20 cellular contexts compared by ENCODE assay signal in the genomic region with DNA sequence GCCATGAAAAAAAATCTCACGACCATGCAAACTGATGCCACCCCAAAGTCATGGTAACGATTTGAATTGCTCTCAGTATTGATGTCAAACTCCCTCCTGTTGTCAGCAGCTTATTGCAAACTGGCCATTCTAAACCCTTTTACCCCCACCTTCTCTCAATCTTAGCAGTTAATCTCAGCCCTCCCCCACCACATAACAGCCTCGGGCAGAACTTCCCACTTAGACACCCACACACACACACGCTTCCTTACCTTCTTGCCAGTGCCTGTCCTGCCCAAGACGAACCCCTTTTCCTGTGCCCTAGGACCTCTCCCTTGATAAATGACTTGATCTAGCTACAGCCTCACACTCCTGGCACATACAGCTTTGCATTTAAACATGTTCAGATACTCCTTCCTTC. TPM values are rescaled to one million over a fixed set of nuclear protein-coding genes. Genes with fewer than 3 reads are reported as not detected.
DNase-seq lines count a peak whose midpoint lies in the region; TF ChIP-seq lines count a peak whose summit lies in the region.
"Had no signal": no experiment of that assay in that cellular context is flagged by ENCODE, and none has a peak within 500 bp of the region (broad histone marks: within the 10 kb centered on the region; RNA-seq: fewer than 3 reads in every experiment).

No MANE protein-coding gene starts in this region.

- TF ChIP-seq CTCF in H9 (conservative IDR thresholded peaks at IDR 0.05), result no peak
- no peak for TF ChIP-seq CTCF in WERI-Rb-1 (IDR thresholded peaks at IDR 0.05; ENCODE audit: low read depth, low read length)
- TF ChIP-seq CTCF in prostate gland (IDR thresholded peaks at IDR 0.05), result no peak

- H4K5ac ChIP-seq in H9 (ENCODE audit: insufficient read length, low read depth, low read length), result no peak overlapping the region

- no peaks in the 10 kb centered on the region for H3K79me2 ChIP-seq in H9 (ENCODE audit: insufficient read depth, low read length)

- H2AK5ac ChIP-seq in H9 (ENCODE audit: insufficient read length, low read length), result no peak overlapping the region

- H3K18ac ChIP-seq in H9 (ENCODE audit: insufficient read length, low read depth, low read length), result no peak overlapping the region

- no peak overlapping the region for H3K14ac ChIP-seq in H9 (ENCODE audit: insufficient read depth, low read length)

- DNase-seq in ELF-1 (ENCODE audit: low read depth, low spot score), result peak; percentile 16
- DNase-seq in H9, result no peak
- DNase-seq in WERI-Rb-1, result peak; percentile 52
- DNase-seq in left kidney (ENCODE audit: low read depth, low spot score), result peak; percentile 36
- DNase-seq in NCI-H187 treated with DMSO at 0.1 percent for 48 hours (lab: John Stamatoyannopoulos, UW), result no peak
- DNase-seq in GF-D8 (lab: John Stamatoyannopoulos, UW), result no peak
- DNase-seq in prostate gland (ENCODE audit: low spot score), result no peak
- DNase-seq: BE2C, EL, GOT3, MM.1S, NCI-H1048, NCI-H1417 treated with DMSO at 0.1 percent for 48 hours, NCI-H187, NCI-H226, NCI-H510A treated with DMSO at 0.1 percent for 48 hours, NCI-H774, OCI-M1, Right ventricle myocardium superior had no signal

- H3K27ac ChIP-seq in H9 (ENCODE audit: insufficient read length, low read depth, low read length) (no peak overlapping the region), WERI-Rb-1 (peak overlapping the region; percentile 21; the same call in 1 of the 2 replicates), prostate gland (no peak overlapping the region)

- H2BK120ac ChIP-seq in H9 (ENCODE audit: low read depth, low read length, poor library complexity, severe bottlenecking), result no peak overlapping the region

- no peak overlapping the region for H3T11ph ChIP-seq in H9 (ENCODE audit: low read length)

- H3K4me1 ChIP-seq in H9 (ENCODE audit: insufficient read depth, low read length) (no peaks in the 10 kb centered on the region; the same call in 1 of the 2 replicates), prostate gland (replicated peaks) (no peaks in the 10 kb centered on the region)
- H3K4me1 ChIP-seq: BE2C had no signal

- no peak for TF ChIP-seq POLR2A in prostate gland (IDR thresholded peaks at IDR 0.05)

- no peak overlapping the region for H3K9ac ChIP-seq in H9 (ENCODE audit: extremely low read depth, insufficient read length, low read length)

- WGBS in H9 (ENCODE audit: extremely low coverage, insufficient read length, low lambda C conversion rate), result no CpG with 5 or more reads among the region's 5 CpGs
- 21% methylated on average over 5 of the region's 5 CpGs for WGBS in prostate gland

- H3K4me3 ChIP-seq in WERI-Rb-1 (ENCODE audit: low read depth, low read length), result no peak overlapping the region
- H3K4me3 ChIP-seq in prostate gland, result no peak overlapping the region

- no peak overlapping the region for H2AFZ ChIP-seq in H9 (ENCODE audit: low read length)

- H3K4me2 ChIP-seq in H9 (ENCODE audit: insufficient read depth, insufficient read length, low read length), result no peak overlapping the region

- peaks cover 6 to 11% (median 6%) of the 10 kb centered on the region in 3 experiments; a peak in 6 of 7 replicates for H3K36me3 Mint-ChIP-seq in H9 (ENCODE audit: insufficient read depth in 1 of 3, low read depth in 3 of 3)

- H3K36me3 ChIP-seq in WERI-Rb-1 (no peaks in the 10 kb centered on the region), prostate gland (no peaks in the 10 kb centered on the region)

- no peak overlapping the region for H4K91ac ChIP-seq in H9 (ENCODE audit: insufficient read length, low read depth, low read length)

- H3K27me3 Mint-ChIP-seq in H9 (ENCODE audit: low read depth), result no peaks in the 10 kb centered on the region
- H3K27me3 Mint-ChIP-seq: IgD-negative memory B cell had no signal

- H3K56ac ChIP-seq in H9 (ENCODE audit: insufficient read length, low read depth, low read length), result no peak overlapping the region

- no peak overlapping the region for H3K4me3 Mint-ChIP-seq in H9
- H3K4me3 Mint-ChIP-seq: IgD-negative memory B cell had no signal

- H3K9me3 ChIP-seq in H9 (ENCODE audit: control insufficient read depth, low read depth, low read length) (no peaks in the 10 kb centered on the region), WERI-Rb-1 (ENCODE audit: severe bottlenecking) (no peaks in the 10 kb centered on the region), prostate gland (no peaks in the 10 kb centered on the region)
- H3K9me3 ChIP-seq: BE2C had no signal

- H4K8ac ChIP-seq in H9 (replicated peaks; ENCODE audit: insufficient read length, low read depth, low read length), result no peak overlapping the region

- H3K79me1 ChIP-seq in H9 (ENCODE audit: insufficient read depth, low read depth, low read length, poor library complexity, severe bottlenecking), result no peaks in the 10 kb centered on the region

- no peaks in the 10 kb centered on the region for H3K23me2 ChIP-seq in H9 (ENCODE audit: insufficient read length, low read depth, low read length, poor library complexity, severe bottlenecking)

- no peaks in the 10 kb centered on the region for H4K20me1 ChIP-seq in H9 (ENCODE audit: control insufficient read depth, insufficient read depth, insufficient read length)

- peaks cover 14 to 15% of the 10 kb centered on the region in 2 experiments for H3K4me1 Mint-ChIP-seq in H9

- no peak overlapping the region for H2BK15ac ChIP-seq in H9 (ENCODE audit: low read depth, low read length)

- no peak overlapping the region for H2BK5ac ChIP-seq in H9 (ENCODE audit: insufficient read length, low read length)

- no peak overlapping the region for H3K23ac ChIP-seq in H9 (ENCODE audit: insufficient read length, low read depth, low read length)

- no peak overlapping the region for H3K4ac ChIP-seq in H9 (ENCODE audit: low read depth, low read length)

- H2BK12ac ChIP-seq in H9 (ENCODE audit: insufficient read length, low read depth, low read length), result no peak overlapping the region

- intact Hi-C loops in prostate gland (cut with DNase I), result no loop called here

- H3K9me3 Mint-ChIP-seq in H9, result no peaks in the 10 kb centered on the region

- peak overlapping the region in 2 of 3 experiments; percentile 14 to 26; a peak in 3 of 7 replicates for H3K27ac Mint-ChIP-seq in H9
- H3K27ac Mint-ChIP-seq: IgD-negative memory B cell had no signal

- no peak overlapping the region for H2BK20ac ChIP-seq in H9 (ENCODE audit: low read depth, low read length, poor library complexity, severe bottlenecking)

- H3K27me3 ChIP-seq in H9 (ENCODE audit: insufficient read depth, low read length) (no peaks in the 10 kb centered on the region), WERI-Rb-1 (ENCODE audit: insufficient read depth, low read depth, severe bottlenecking) (no peaks in the 10 kb centered on the region), prostate gland (replicated peaks; ENCODE audit: insufficient read depth) (no peaks in the 10 kb centered on the region)
- H3K27me3 ChIP-seq: BE2C had no signal

RNA-seq across cellular contexts. Expression of gene GPATCH2L, which starts 56.6 kb away (rescaled TPM):
- total RNA-seq in H9 (2021) (76.7 and 77.2 TPM in 2 replicates), prostate gland (10 to 100 TPM; 39.0 to 60.3 TPM)

Comparison
In these comparisons a context has a peak if more than half of its experiments do, and no peak if none do; other contexts are left out.
1. DNase-seq: peak in ELF-1 (single experiment), WERI-Rb-1 (single experiment) and left kidney (single experiment); none in H9 (single experiment), NCI-H187 treated with DMSO at 0.1 percent for 48 hours (single experiment), GF-D8 (single experiment) and prostate gland (single experiment).